7 cellular contexts compared by ENCODE assay signal in the genomic region with DNA sequence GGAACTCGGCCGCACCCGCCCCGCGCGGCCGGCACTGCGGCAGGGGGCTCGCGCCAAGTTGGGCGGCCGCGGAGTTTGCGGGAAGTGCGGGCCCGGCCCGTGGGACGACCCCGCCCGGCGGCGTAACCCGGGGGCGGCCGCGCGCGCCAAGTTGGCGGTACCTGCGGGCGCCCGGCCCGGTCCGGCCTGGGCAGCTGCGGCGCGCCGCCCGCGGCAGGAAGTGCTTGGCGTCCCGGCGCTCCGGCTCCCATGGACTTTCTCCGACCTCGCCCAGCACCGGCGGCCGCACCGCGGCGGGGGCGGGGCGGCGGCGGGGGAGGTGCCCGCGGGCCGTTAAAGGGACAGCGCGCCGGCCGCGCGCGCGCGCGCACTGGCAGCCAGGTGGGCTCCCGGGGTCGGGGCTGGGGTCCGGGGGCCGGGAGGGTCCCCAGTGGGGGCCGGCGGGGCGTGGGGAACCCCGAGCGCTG. TPM values are rescaled to one million over a fixed set of nuclear protein-coding genes. Genes with fewer than 3 reads are reported as not detected.
DNase-seq lines count a peak whose midpoint lies in the region; ATAC-seq and TF ChIP-seq lines count a peak whose summit lies in the region.

A gene with protein sequence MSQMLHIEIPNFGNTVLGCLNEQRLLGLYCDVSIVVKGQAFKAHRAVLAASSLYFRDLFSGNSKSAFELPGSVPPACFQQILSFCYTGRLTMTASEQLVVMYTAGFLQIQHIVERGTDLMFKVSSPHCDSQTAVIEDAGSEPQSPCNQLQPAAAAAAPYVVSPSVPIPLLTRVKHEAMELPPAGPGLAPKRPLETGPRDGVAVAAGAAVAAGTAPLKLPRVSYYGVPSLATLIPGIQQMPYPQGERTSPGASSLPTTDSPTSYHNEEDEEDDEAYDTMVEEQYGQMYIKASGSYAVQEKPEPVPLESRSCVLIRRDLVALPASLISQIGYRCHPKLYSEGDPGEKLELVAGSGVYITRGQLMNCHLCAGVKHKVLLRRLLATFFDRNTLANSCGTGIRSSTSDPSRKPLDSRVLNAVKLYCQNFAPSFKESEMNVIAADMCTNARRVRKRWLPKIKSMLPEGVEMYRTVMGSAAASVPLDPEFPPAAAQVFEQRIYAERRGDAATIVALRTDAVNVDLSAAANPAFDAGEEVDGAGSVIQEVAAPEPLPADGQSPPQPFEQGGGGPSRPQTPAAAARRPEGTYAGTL (minus strand): TSS at position 262 of the 467 bp plus-strand sequence. CDS start 44,768 bp downstream, outside the sequence.

- ATAC-seq in left ventricle myocardium superior (peak; percentile 39), GM19328 (IDR thresholded peaks at IDR 0.05; ENCODE audit: unreplicated experiment) (no peak)

- TF ChIP-seq CTCF in GM12865 (IDR thresholded peaks at IDR 0.05; ENCODE audit: insufficient read depth, low read depth, low read length, missing control alignments) = no peak
- TF ChIP-seq CTCF in prostate gland (IDR thresholded peaks at IDR 0.05) = no peak

- H3K36me3 ChIP-seq in prostate gland = no peaks in the 10 kb centered on the region

- 0% methylated on average over 18 of the region's 78 CpGs for WGBS in prostate gland

- peaks cover 9% of the 10 kb centered on the region for H3K4me1 ChIP-seq in prostate gland (replicated peaks)

- peak; percentile 15 for TF ChIP-seq POLR2A in prostate gland (IDR thresholded peaks at IDR 0.05)

- no peaks in the 10 kb centered on the region for H3K9me3 ChIP-seq in prostate gland

- intact Hi-C loops in left ventricle myocardium superior (cut with micrococcal nuclease) = no loop called here
- intact Hi-C loops in prostate gland (cut with DNase I) = no loop called here

- no peaks in the 10 kb centered on the region for H3K27me3 ChIP-seq in prostate gland (replicated peaks; ENCODE audit: insufficient read depth)

- H3K27ac ChIP-seq in prostate gland = peak within 1 kb of the TSS; percentile 88 to 89

- H3K4me3 ChIP-seq in GM12865 (ENCODE audit: low read depth, low read length) (peak within 1 kb of the TSS; percentile 47), prostate gland (peak within 1 kb of the TSS; percentile 79 to 96)

- no peak for DNase-seq in GM12865 (ENCODE audit: low read depth)
- DNase-seq in NCI-H510A (lab: John Stamatoyannopoulos, UW) = peak; percentile 46
- peak; percentile 54 for DNase-seq in amniotic epithelial cell (ENCODE audit: low read depth)
- DNase-seq in left ventricle myocardium superior = peak; percentile 88
- peak; percentile 64 for DNase-seq in prostate gland (ENCODE audit: low spot score)
- no peak for DNase-seq in kidney glomerular epithelial cell (lab: John Stamatoyannopoulos, UW)

RNA-seq across cellular contexts. Expression of the gene that starts here (rescaled TPM):
- total RNA-seq in left ventricle myocardium superior = 39.1 TPM
- total RNA-seq in prostate gland = 10 to 100 TPM; 24.5 to 55.2 TPM

Comparison
In these comparisons a context has a peak if more than half of its experiments do, and no peak if none do; other contexts are left out.
1. DNase-seq: peak in NCI-H510A (single experiment), amniotic epithelial cell (single experiment), left ventricle myocardium superior (single experiment) and prostate gland (single experiment); none in GM12865 (single experiment) and kidney glomerular epithelial cell (single experiment).